ENCODE assay signal across 16 cellular contexts in the genomic region with DNA sequence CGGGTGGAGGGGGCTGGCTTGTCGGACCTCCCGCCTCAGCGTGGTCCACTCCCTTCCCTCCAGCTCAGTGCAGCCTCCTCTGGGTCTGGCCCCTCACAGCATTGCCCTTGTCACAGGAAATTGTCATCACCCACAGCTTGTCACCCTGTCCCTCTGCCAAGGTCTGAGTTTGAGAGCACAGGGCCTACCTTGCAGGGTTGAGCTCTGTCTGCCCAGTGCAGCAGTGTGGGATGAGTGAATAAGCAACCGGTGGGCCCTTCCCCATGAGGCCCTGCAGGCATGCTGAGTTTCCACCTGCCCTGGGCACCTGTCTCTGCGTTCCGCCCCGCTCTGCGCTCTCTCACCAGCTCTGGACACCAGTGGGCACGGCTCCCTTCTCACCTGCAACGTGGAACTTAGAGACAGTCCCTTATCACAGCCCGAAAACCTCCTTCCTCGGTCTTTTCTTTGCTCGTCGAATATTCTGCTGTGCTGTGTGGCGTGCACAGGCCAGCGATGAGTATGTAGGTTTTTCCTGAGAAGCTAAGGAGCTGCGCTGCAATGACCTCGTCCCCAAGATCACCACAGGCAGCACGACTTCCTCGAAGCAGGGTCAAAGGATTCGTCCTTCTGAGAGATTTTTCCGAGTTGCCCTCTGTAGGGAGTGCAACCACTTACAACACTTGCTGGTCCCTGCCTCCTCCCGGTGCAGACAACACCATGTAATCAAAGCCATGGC. TPM values are rescaled to one million over a fixed set of nuclear protein-coding genes. Genes with fewer than 3 reads are reported as not detected.
DNase-seq lines count a peak whose midpoint lies in the region; ATAC-seq and TF ChIP-seq lines count a peak whose summit lies in the region.
"Had no signal": no experiment of that assay in that cellular context is flagged by ENCODE, and none has a peak within 500 bp of the region (broad histone marks: within the 10 kb centered on the region; RNA-seq: fewer than 3 reads in every experiment).

No MANE protein-coding gene starts in this region.

- H3K27ac ChIP-seq in body of pancreas = peak overlapping the region in 3 of 4 donors; percentile 16 to 51 (median 42)
- H3K27ac ChIP-seq: WERI-Rb-1 had no signal

- H3K9me3 ChIP-seq in body of pancreas (no peaks in the 10 kb centered on the region), iPS-15b (ENCODE audit: control insufficient read depth, insufficient read depth, low read length) (no peaks in the 10 kb centered on the region)

- peak overlapping the region; percentile 89 for H3K27ac Mint-ChIP-seq in osteocyte (ENCODE audit: unreplicated experiment)
- H3K27ac Mint-ChIP-seq: B cell had no signal

- no peak for TF ChIP-seq CTCF in body of pancreas (IDR thresholded peaks at IDR 0.05)
- no peak for TF ChIP-seq CTCF in osteocyte (IDR thresholded peaks at IDR 0.05)

- no peaks in the 10 kb centered on the region for H3K27me3 Mint-ChIP-seq in osteocyte (ENCODE audit: unreplicated experiment)

- peaks cover 62% of the 10 kb centered on the region for H3K4me1 Mint-ChIP-seq in osteocyte (ENCODE audit: unreplicated experiment)
- H3K4me1 Mint-ChIP-seq: B cell had no signal

- ATAC-seq in body of pancreas = no peak
- ATAC-seq in HG02678 (IDR thresholded peaks at IDR 0.05; ENCODE audit: unreplicated experiment) = no peak
- no peak for ATAC-seq in GM21723 (IDR thresholded peaks at IDR 0.05; ENCODE audit: unreplicated experiment)
- ATAC-seq: stimulated activated naive CD8-positive, alpha-beta T cell treated with anti-CD3 and anti-CD28 coated beads, Interleukin-15, Interleukin-2, amounts not matched to agents 100 U/mL and 50 U/mL, for 24 hours had no signal

- H3K27me3 ChIP-seq in H7 (ENCODE audit: control insufficient read depth, insufficient read depth, low read length) (no peaks in the 10 kb centered on the region), body of pancreas (no peaks in the 10 kb centered on the region), iPS-15b (ENCODE audit: control insufficient read depth, insufficient read depth, low read length) (no peaks in the 10 kb centered on the region)
- H3K27me3 ChIP-seq: dorsolateral prefrontal cortex had no signal

- peak; percentile 82 for DNase-seq in H7
- DNase-seq in body of pancreas = no peak
- DNase-seq in osteocyte (ENCODE audit: extremely low spot score, unreplicated experiment) = no peak
- DNase-seq in C1 segment of cervical spinal cord (lab: John Stamatoyannopoulos, UW) = no peak
- DNase-seq in ureter (ENCODE audit: low spot score) = no peak
- DNase-seq: DMS79; dorsolateral prefrontal cortex; Kasumi-1; NCI-H1436 treated with DMSO at 0.1 percent for 48 hours; NCI-H510A; stimulated activated naive CD8-positive, alpha-beta T cell treated with anti-CD3 and anti-CD28 coated beads, Interleukin-15, Interleukin-2, amounts not matched to agents 100 U/mL and 50 U/mL, for 24 hours; WERI-Rb-1 had no signal

- no peaks in the 10 kb centered on the region for H3K36me3 Mint-ChIP-seq in osteocyte (ENCODE audit: unreplicated experiment)

- H3K4me1 ChIP-seq in body of pancreas (peaks cover 42% of the 10 kb centered on the region), iPS-15b (ENCODE audit: control insufficient read depth, insufficient read depth, low read length) (peaks cover 11% of the 10 kb centered on the region)

- intact Hi-C loops in body of pancreas (cut with DNase I) = no loop called here

- no peaks in the 10 kb centered on the region for H3K36me3 ChIP-seq in H7 (replicated peaks; ENCODE audit: control insufficient read depth, insufficient read depth, low read length)
- H3K36me3 ChIP-seq in body of pancreas (replicated peaks in 1 of 2; ENCODE audit: insufficient read depth in 1 of 2, low read depth in 2 of 2) = no peaks in the 10 kb centered on the region
- no peaks in the 10 kb centered on the region for H3K36me3 ChIP-seq in iPS-15b (ENCODE audit: control insufficient read depth, insufficient read depth, low read length)
- H3K36me3 ChIP-seq: WERI-Rb-1 had no signal

- H3K9ac ChIP-seq in iPS-15b (ENCODE audit: low read depth, low read length) = peak overlapping the region; percentile 17

- no peak for TF ChIP-seq POLR2A in body of pancreas (IDR thresholded peaks at IDR 0.05)

- H3K9me3 Mint-ChIP-seq in osteocyte (ENCODE audit: unreplicated experiment) = no peaks in the 10 kb centered on the region

- H3K4me3 Mint-ChIP-seq in osteocyte (ENCODE audit: unreplicated experiment) = no peak overlapping the region
- H3K4me3 Mint-ChIP-seq: B cell had no signal

- no peak overlapping the region for H3K4me3 ChIP-seq in H7 (ENCODE audit: insufficient read depth, low read depth, low read length)
- no peak overlapping the region for H3K4me3 ChIP-seq in body of pancreas
- peak overlapping the region; percentile 18 for H3K4me3 ChIP-seq in iPS-15b (ENCODE audit: low read depth, low read length)
- H3K4me3 ChIP-seq: dorsolateral prefrontal cortex had no signal

- WGBS in body of pancreas, 2 donors = 81% methylated on average over 19 to 24 of the region's 24 CpGs

RNA-seq across cellular contexts. Expression of a gene that starts 26.9 kb away (rescaled TPM):
- total RNA-seq in H7 (2014; rRNA removed; shearing (Covaris generic)) = 32.2 and 33.3 TPM in 2 replicates
- 10 to 100 TPM; 29.6 to 65.3 TPM for total RNA-seq in body of pancreas
- 44.9 and 53.6 TPM in 2 replicates for total RNA-seq in osteocyte
- 134 TPM for total RNA-seq in ureter
